9 cellular contexts compared by ENCODE assay signal in the genomic region with DNA sequence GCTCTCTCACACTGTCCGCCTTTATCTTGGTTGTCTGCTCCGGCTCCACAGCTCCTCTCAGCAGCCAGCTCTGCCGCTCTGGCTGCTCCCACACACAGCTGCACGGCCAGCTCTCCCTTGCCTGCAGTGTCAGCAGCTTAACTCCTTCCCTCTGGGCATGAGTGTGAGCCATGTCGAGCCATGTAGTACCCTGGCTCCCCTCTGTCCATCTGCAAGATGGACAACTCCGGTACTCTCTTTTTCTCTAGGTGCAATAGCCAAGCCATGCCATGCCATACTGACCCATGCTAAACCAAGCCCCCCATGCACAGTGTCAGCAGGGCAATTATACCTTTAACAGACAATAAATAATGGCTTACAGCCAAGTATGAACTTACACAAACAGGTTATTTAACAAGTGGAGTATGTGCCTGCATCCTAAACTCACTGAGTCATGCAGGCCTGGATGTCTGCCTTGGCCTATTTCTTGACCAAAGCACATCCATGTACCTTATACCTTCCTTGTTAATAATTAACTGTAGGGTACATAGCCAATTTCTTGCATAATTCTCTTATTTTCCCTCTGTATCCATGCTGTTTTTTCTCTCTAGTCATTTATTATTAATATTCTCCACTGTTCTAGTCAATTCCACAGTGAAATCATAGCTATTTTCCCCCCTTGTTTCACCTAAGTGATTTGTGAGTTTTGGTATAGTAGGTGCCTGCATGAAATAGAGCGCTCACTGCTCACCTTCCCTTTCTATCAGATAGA.
DNase-seq lines count a peak whose midpoint lies in the region; FAIRE-seq and TF ChIP-seq lines count a peak whose summit lies in the region.
"Had no signal": no experiment of that assay in that cellular context is flagged by ENCODE, and none has a peak within 500 bp of the region (broad histone marks: within the 10 kb centered on the region; RNA-seq: fewer than 3 reads in every experiment).

No MANE protein-coding gene starts in this region.

- no peak overlapping the region for H3K56ac ChIP-seq in H1 (replicated peaks; ENCODE audit: insufficient read length, low read depth, low read length)

- H3K4me3 ChIP-seq in H1 (ENCODE audit: extremely low read depth in 1 of 4, insufficient read depth in 2 of 4, low read depth in 3 of 4, low read length in 4 of 4) (no peak overlapping the region), mesenchymal stem cell (ENCODE audit: insufficient read depth in 1 of 2, low read depth in 1 of 2, low read length in 2 of 2) (peak overlapping the region in 1 of 2 experiments; percentile 61)

- POLR2A ChIA-PET in H1 (lab: Charles Lee; ENCODE audit: partially characterized antibody), result interaction anchor here (0.7 kb wide), 1 partner anchor 10 kb away, joined by 3 read pairs; no protein-coding TSS in a partner anchor

- TF ChIP-seq POLR2A in H1 (IDR thresholded peaks at IDR 0.05; ENCODE audit: control extremely low read depth in 1 of 2, low read depth in 2 of 2, low read length in 2 of 2), result no peak

- H4K91ac ChIP-seq in H1 (replicated peaks; ENCODE audit: insufficient read length, low read length) (no peak overlapping the region), mesenchymal stem cell (ENCODE audit: low read length) (peak overlapping the region; percentile 77)

- CTCF ChIA-PET in H1 (lab: Charles Lee; ENCODE audit: partially characterized antibody), result interaction anchor here (0.8 to 1.2 kb wide), 3 partner anchors 10 to 159 kb away, joined by 3 to 4 read pairs (median 3); no protein-coding TSS in a partner anchor

- no peaks in the 10 kb centered on the region for H3K23me2 ChIP-seq in H1 (ENCODE audit: low read depth, low read length)

- peak; percentile 18 for DNase-seq in DMS 273 (lab: John Stamatoyannopoulos, UW; ENCODE audit: unreplicated experiment)
- DNase-seq in DMS 273 treated with DMSO at 0.1 percent for 48 hours (lab: John Stamatoyannopoulos, UW), result no peak
- no peak for DNase-seq in H1 (ENCODE audit: low read depth in 1 of 2, low spot score in 2 of 2)
- DNase-seq in mesenchymal stem cell, result peak; percentile 31
- DNase-seq in urothelium cell line (ENCODE audit: low spot score), result no peak
- DNase-seq in stimulated activated CD4-positive, alpha-beta T cell treated with anti-CD3 and anti-CD28 coated beads, Interleukin-15, amount 100 ng/mL, for 24 hours, result no peak
- DNase-seq in HK-2 (ENCODE audit: unreplicated experiment), result no peak
- DNase-seq in NCI-H2029 (lab: John Stamatoyannopoulos, UW), result no peak

- no peak overlapping the region for H4K8ac ChIP-seq in H1 (ENCODE audit: extremely low read depth, insufficient read depth, low read length)
- peak overlapping the region; percentile 75 for H4K8ac ChIP-seq in mesenchymal stem cell (ENCODE audit: low read length)

- no peak for TF ChIP-seq CTCF in H1 (IDR thresholded peaks at IDR 0.05; ENCODE audit: control extremely low read depth in 1 of 3, insufficient read depth in 1 of 3, low read depth in 1 of 3, low read length in 3 of 3)

- no peak overlapping the region for H3K27ac ChIP-seq in H1 (ENCODE audit: low read depth, low read length)
- peak overlapping the region; percentile 100 for H3K27ac ChIP-seq in mesenchymal stem cell (ENCODE audit: low read length, poor library complexity, severe bottlenecking)

- no peak overlapping the region for H3K18ac ChIP-seq in H1 (ENCODE audit: extremely low read depth, low read length)
- peak overlapping the region; percentile 28 to 78 for H3K18ac ChIP-seq in mesenchymal stem cell (ENCODE audit: low read depth in 1 of 2, low read length in 2 of 2)

- TF ChIP-seq RAD21 in H1 (IDR thresholded peaks at IDR 0.05 in 1 of 2, conservative IDR thresholded peaks at IDR 0.05 in 1 of 2; ENCODE audit: low read depth in 2 of 2, low read length in 2 of 2), result no peak

- H3K4me2 ChIP-seq in H1 (ENCODE audit: insufficient read depth in 1 of 2, low read depth in 2 of 2, low read length in 2 of 2) (no peak overlapping the region), mesenchymal stem cell (ENCODE audit: low read length, poor library complexity, severe bottlenecking) (peak overlapping the region; percentile 59)

- no peak overlapping the region for H2AFZ ChIP-seq in H1 (ENCODE audit: low read length)
- no peak overlapping the region for H2AFZ ChIP-seq in mesenchymal stem cell (ENCODE audit: low read depth, low read length)

- H2BK120ac ChIP-seq in H1 (replicated peaks; ENCODE audit: low read depth, low read length), result no peak overlapping the region
- no peak overlapping the region for H2BK120ac ChIP-seq in mesenchymal stem cell (ENCODE audit: low read depth, low read length)

- H3K79me2 ChIP-seq in H1 (ENCODE audit: control insufficient read depth in 1 of 2, insufficient read depth in 2 of 2, low read length in 2 of 2), result no peaks in the 10 kb centered on the region

- H2BK5ac ChIP-seq in H1 (ENCODE audit: low read depth, low read length), result no peak overlapping the region
- H2BK5ac ChIP-seq in mesenchymal stem cell (ENCODE audit: low read depth, low read length, poor library complexity, severe bottlenecking), result peak overlapping the region; percentile 97

- WGBS in H1 (ENCODE audit: extremely low coverage in 1 of 2, insufficient coverage in 1 of 2, insufficient read length in 1 of 2, insufficient replicate concordance in 2 of 2, low coverage in 1 of 2, low lambda C conversion rate in 2 of 2, missing lambda C conversion rate in 1 of 2), 2 experiments, result 87% methylated on average over 6 of the region's 7 CpGs; no CpG with 5 or more reads in 1 of the 2 experiments
- WGBS in mesenchymal stem cell, result 75% methylated on average over 6 of the region's 7 CpGs

- no peaks in the 10 kb centered on the region for H3K79me1 ChIP-seq in H1 (ENCODE audit: low read depth, low read length)
- H3K79me1 ChIP-seq in mesenchymal stem cell (replicated peaks; ENCODE audit: low read length, poor library complexity, severe bottlenecking), result peaks cover 12% of the 10 kb centered on the region

- no peak overlapping the region for H2AK5ac ChIP-seq in H1 (ENCODE audit: low read depth, low read length)
- peak overlapping the region; percentile 93 for H2AK5ac ChIP-seq in mesenchymal stem cell (ENCODE audit: low read length, severe bottlenecking)

- no peak overlapping the region for H2BK20ac ChIP-seq in H1 (ENCODE audit: low read length)

- H3K4me1 ChIP-seq in H1 (replicated peaks in 1 of 4; ENCODE audit: control insufficient read depth in 3 of 4, insufficient read depth in 4 of 4, low read length in 3 of 4) (peaks cover 0 to 5% (median 0%) of the 10 kb centered on the region in 4 experiments; a peak in 1 of 7 replicates), mesenchymal stem cell (ENCODE audit: control insufficient read depth, insufficient read depth, low read depth, low read length) (peaks cover 8% of the 10 kb centered on the region)

- TF ChIP-seq EP300 in H1 (IDR thresholded peaks at IDR 0.05; ENCODE audit: borderline replicate concordance in 1 of 2, low read depth in 2 of 2, low read length in 2 of 2), result no peak

- H3K9me3 ChIP-seq in H1 (ENCODE audit: insufficient read depth in 2 of 2, low read depth in 1 of 2, low read length in 1 of 2) (no peaks in the 10 kb centered on the region), mesenchymal stem cell (ENCODE audit: control insufficient read depth, low read length) (peaks cover 7% of the 10 kb centered on the region)

- no peak overlapping the region for H3K23ac ChIP-seq in H1 (ENCODE audit: insufficient read length)
- no peak overlapping the region for H3K23ac ChIP-seq in mesenchymal stem cell (ENCODE audit: low read length in 2 of 2)

- no peak overlapping the region for H3K9ac ChIP-seq in H1 (replicated peaks in 1 of 4; ENCODE audit: extremely low read depth in 1 of 4, low read depth in 3 of 4, low read length in 3 of 4)
- H3K9ac ChIP-seq in mesenchymal stem cell (ENCODE audit: low read length), result peak overlapping the region; percentile 80

- H3K14ac ChIP-seq in H1 (ENCODE audit: insufficient read length), result no peak overlapping the region
- H3K14ac ChIP-seq in mesenchymal stem cell (ENCODE audit: low read length in 2 of 2), result peak overlapping the region; percentile 18 to 57

- H2BK12ac ChIP-seq in H1 (ENCODE audit: low read depth, low read length) (no peak overlapping the region), mesenchymal stem cell (ENCODE audit: low read length in 2 of 2) (no peak overlapping the region)

- no peaks in the 10 kb centered on the region for H4K20me1 ChIP-seq in H1 (replicated peaks in 1 of 2; ENCODE audit: control insufficient read depth in 1 of 2, insufficient read depth in 2 of 2, low read length in 2 of 2)

- H4K5ac ChIP-seq in H1 (ENCODE audit: insufficient read length, low read depth, low read length), result no peak overlapping the region

- no peaks in the 10 kb centered on the region for H3K36me3 ChIP-seq in H1 (ENCODE audit: control insufficient read depth in 2 of 4, insufficient read depth in 4 of 4, low read length in 3 of 4)
- peaks cover 0 to 3% of the 10 kb centered on the region in 2 experiments for H3K36me3 ChIP-seq in mesenchymal stem cell (ENCODE audit: control insufficient read depth in 1 of 2, insufficient read depth in 2 of 2, low read depth in 1 of 2, low read length in 2 of 2)

- H2BK15ac ChIP-seq in H1 (ENCODE audit: low read length) (0 out of 2 replicates have a peak overlapping the region, but pooled peaks have one; percentile 8), mesenchymal stem cell (ENCODE audit: low read depth, poor library complexity, severe bottlenecking) (peak overlapping the region; percentile 46)

- FAIRE-seq in H1 (lab: Jason Lieb, UNC) (no peak), urothelium cell line (lab: Jason Lieb, UNC) (peak; percentile 93)
- FAIRE-seq: A204.1 had no signal

- no peak overlapping the region for H3K4ac ChIP-seq in H1 (replicated peaks; ENCODE audit: insufficient read length, low read depth, low read length)
- peak overlapping the region in 1 of 2 experiments; percentile 80 for H3K4ac ChIP-seq in mesenchymal stem cell (ENCODE audit: low read depth in 1 of 2, low read length in 2 of 2)

- H3K27me3 ChIP-seq in H1 (replicated peaks in 1 of 4; ENCODE audit: control insufficient read depth in 3 of 4, extremely low read depth in 1 of 4, insufficient read depth in 3 of 4, low read length in 3 of 4) (no peaks in the 10 kb centered on the region), mesenchymal stem cell (ENCODE audit: control insufficient read depth in 1 of 2, insufficient read depth in 1 of 2, low read length in 2 of 2) (no peaks in the 10 kb centered on the region)

TF ChIP-seq in H1, 55 proteins besides CTCF, POLR2A, EP300 and RAD21 (continues in another document):
- TF ChIP-seq SIN3A (conservative IDR thresholded peaks at IDR 0.05 in 1 of 2, IDR thresholded peaks at IDR 0.05 in 1 of 2; ENCODE audit: low read depth in 1 of 2, low read length in 2 of 2), result no peak

Comparison
In these comparisons a context has a peak if more than half of its experiments do, and no peak if none do; other contexts are left out.
1. DNase-seq: peak in DMS 273 (single experiment) and mesenchymal stem cell (single experiment); none in DMS 273 treated with DMSO at 0.1 percent for 48 hours (single experiment), H1 (0 of 2), urothelium cell line (single experiment), stimulated activated CD4-positive, alpha-beta T cell treated with anti-CD3 and anti-CD28 coated beads, Interleukin-15, amount 100 ng/mL, for 24 hours (single experiment), HK-2 (single experiment) and NCI-H2029 (single experiment).